In genomic region chr9:137205126-137206069, GRCh38 we compare ENCODE assay signal across 1 cellular context.
TF ChIP-seq lines count a peak whose summit lies in the region.

TSS of gene NDOR1 (plus strand) at chr9:137205700. CDS start at chr9:137205778, 78 bp downstream.
TSS of gene TMEM203 (minus strand) at chr9:137205648. CDS start at chr9:137205414, 234 bp downstream.

TF ChIP-seq in K562, 482 proteins besides CTCF, POLR2A, EP300 and RAD21 (continued from another document and continues in another):
- no peak for TF ChIP-seq RERE (CRISPR knock-in tag; IDR thresholded peaks at IDR 0.05; ENCODE audit: borderline replicate concordance)
- TF ChIP-seq ZNF592 (IDR thresholded peaks at IDR 0.05), result 0 out of 2 replicates have a peak, but pooled peaks have one; percentile 30
- no peak for TF ChIP-seq USF1 (CRISPR knock-in tag; IDR thresholded peaks at IDR 0.05)
- peak; percentile 80; the same call in 1 of the 2 replicates for TF ChIP-seq ETS1 (conservative IDR thresholded peaks at IDR 0.05; ENCODE audit: control insufficient read depth, low read depth, low read length)
- no peak for TF ChIP-seq ESRRB (CRISPR knock-in tag; IDR thresholded peaks at IDR 0.05; ENCODE audit: borderline replicate concordance)
- no peak for TF ChIP-seq ZFP36 (IDR thresholded peaks at IDR 0.05; ENCODE audit: low read depth, low read length, partially characterized antibody)
- no peak for TF ChIP-seq STAT6 (CRISPR knock-in tag; IDR thresholded peaks at IDR 0.05)
- TF ChIP-seq EHMT2 (IDR thresholded peaks at IDR 0.05), result no peak
- TF ChIP-seq ZBTB9 (CRISPR knock-in tag; IDR thresholded peaks at IDR 0.05), result 0 out of 2 replicates have a peak, but pooled peaks have one; percentile 31
- TF ChIP-seq ZNF76 (CRISPR knock-in tag; IDR thresholded peaks at IDR 0.05; ENCODE audit: borderline replicate concordance), result 0 out of 2 replicates have a peak, but pooled peaks have one; percentile 62
- TF ChIP-seq ZNF217 (CRISPR knock-in tag; IDR thresholded peaks at IDR 0.05), result no peak
- TF ChIP-seq GATA2 (CRISPR knock-in tag; IDR thresholded peaks at IDR 0.05), result no peak
- no peak for TF ChIP-seq ID3 (CRISPR knock-in tag; IDR thresholded peaks at IDR 0.05)
- 0 out of 2 replicates have a peak, but pooled peaks have one; percentile 19 for TF ChIP-seq ID3 (tag; IDR thresholded peaks at IDR 0.05)
- TF ChIP-seq E2F5 (CRISPR knock-in tag; IDR thresholded peaks at IDR 0.05), result no peak
- TF ChIP-seq HNRNPUL1 (IDR thresholded peaks at IDR 0.05; ENCODE audit: low read length), result no peak
- TF ChIP-seq TSC22D4 (tag; IDR thresholded peaks at IDR 0.05), result no peak
- no peak for TF ChIP-seq HBP1 (CRISPR knock-in tag; IDR thresholded peaks at IDR 0.05)
- peak; percentile 54; the same call in 1 of the 2 replicates for TF ChIP-seq VEZF1 (CRISPR knock-in tag; IDR thresholded peaks at IDR 0.05)
- TF ChIP-seq SREBF1 (IDR thresholded peaks at IDR 0.05; ENCODE audit: borderline replicate concordance, low read depth, low read length), result no peak
- TF ChIP-seq FOXK1 (CRISPR knock-in tag; IDR thresholded peaks at IDR 0.05; ENCODE audit: borderline replicate concordance), result 0 out of 2 replicates have a peak, but pooled peaks have one; percentile 64
- TF ChIP-seq HIVEP1 (CRISPR knock-in tag; IDR thresholded peaks at IDR 0.05), result no peak
- TF ChIP-seq E2F6 (IDR thresholded peaks at IDR 0.05; ENCODE audit: borderline replicate concordance in 1 of 2, extremely low read depth in 1 of 2, insufficient read depth in 1 of 2, insufficient read length in 1 of 2, low read depth in 1 of 2, low read length in 1 of 2, poor library complexity in 1 of 2, severe bottlenecking in 1 of 2), result peak; percentile 35 to 73
- TF ChIP-seq MBD2 (IDR thresholded peaks at IDR 0.05; ENCODE audit: borderline replicate concordance, low read depth), result peak; percentile 75
- TF ChIP-seq ZNF232 (CRISPR knock-in tag; IDR thresholded peaks at IDR 0.05), result peak; percentile 75; the same call in 1 of the 2 replicates
- no peak for TF ChIP-seq TEAD1 (CRISPR knock-in tag; IDR thresholded peaks at IDR 0.05)
- peak; percentile 38 for TF ChIP-seq HMGN3 (IDR thresholded peaks at IDR 0.05; ENCODE audit: borderline replicate concordance, extremely low read depth, insufficient read length, low read depth, low read length)
- TF ChIP-seq CTBP1 (IDR thresholded peaks at IDR 0.05; ENCODE audit: borderline replicate concordance), result peak; percentile 62
- TF ChIP-seq SOX6 (IDR thresholded peaks at IDR 0.05), result peak; percentile 52; the same call in 1 of the 2 replicates
- TF ChIP-seq JUND (IDR thresholded peaks at IDR 0.05; ENCODE audit: borderline replicate concordance, low read depth, low read length), result 0 out of 2 replicates have a peak, but pooled peaks have one; percentile 44
- TF ChIP-seq JUND (tag; IDR thresholded peaks at IDR 0.05; ENCODE audit: borderline replicate concordance, low read depth, low read length), result no peak
- no peak for TF ChIP-seq SNIP1 (IDR thresholded peaks at IDR 0.05; ENCODE audit: low read depth)
